Comparison of ENCODE assay signal across 12 cellular contexts in the genomic region with DNA sequence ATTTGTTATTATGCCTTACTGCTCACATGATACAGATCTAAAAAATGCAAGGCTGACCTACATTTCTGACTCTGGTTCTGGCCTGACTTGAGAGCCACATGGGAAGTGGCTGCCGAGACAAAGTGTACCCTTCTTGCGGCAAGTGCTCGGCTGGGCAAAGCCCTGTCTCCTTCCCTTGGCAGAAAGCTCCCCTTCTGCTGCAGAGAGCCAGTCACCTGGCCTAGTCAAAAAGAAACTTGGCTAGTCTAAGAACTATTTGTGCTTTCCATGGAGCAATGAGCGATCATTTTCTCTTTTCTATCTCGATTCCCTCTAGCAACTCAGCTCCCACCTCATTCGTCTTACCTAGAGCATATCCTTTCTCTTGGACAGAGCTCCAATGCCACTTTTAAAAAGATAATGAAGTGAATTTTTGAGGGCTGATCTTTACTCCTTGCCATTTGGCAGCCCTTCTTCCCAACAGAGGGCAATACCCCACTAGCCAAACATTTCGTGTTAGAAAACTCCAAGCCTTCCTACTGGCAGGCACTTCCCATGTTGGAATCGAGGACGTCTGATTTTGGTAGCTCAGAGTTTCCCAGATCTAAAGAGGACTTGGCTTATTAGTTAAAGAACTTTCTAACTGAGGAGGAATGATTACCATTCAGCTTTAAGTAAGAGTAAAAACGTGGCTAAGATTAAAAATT.
DNase-seq lines count a peak whose midpoint lies in the region; ATAC-seq and TF ChIP-seq lines count a peak whose summit lies in the region.
"Had no signal": no experiment of that assay in that cellular context is flagged by ENCODE, and none has a peak within 500 bp of the region (broad histone marks: within the 10 kb centered on the region; RNA-seq: fewer than 3 reads in every experiment).

No MANE protein-coding gene starts in this region.

- H3K4me3 ChIP-seq in MG63 (peak overlapping the region; percentile 23; the same call in 1 of the 2 replicates), BE2C (ENCODE audit: low read depth, low read length) (no peak overlapping the region)

- ATAC-seq in left lobe of liver, result peak; percentile 92
- no peak for ATAC-seq in HG03342 (IDR thresholded peaks at IDR 0.05; ENCODE audit: unreplicated experiment)
- no peak for ATAC-seq in HG02678 (IDR thresholded peaks at IDR 0.05; ENCODE audit: unreplicated experiment)
- ATAC-seq: activated T-helper 17 cell treated with anti-CD3 and anti-CD28 coated beads, Interleukin-2, amount 50 U/mL, for 72 hours had no signal

- H3K27me3 ChIP-seq in MG63 (no peaks in the 10 kb centered on the region), BE2C (no peaks in the 10 kb centered on the region; the same call in 1 of the 2 replicates)

- no peaks in the 10 kb centered on the region for H3K4me1 ChIP-seq in BE2C

- DNase-seq in MG63 (no peak), cerebellum (ENCODE audit: low spot score) (peak; percentile 16), left lobe of liver (ENCODE audit: low spot score) (peak; percentile 55), superior temporal gyrus (ENCODE audit: extremely low spot score) (peak; percentile 62), BE2C (no peak)
- no peak for DNase-seq in activated CD4-positive, alpha-beta T cell treated with anti-CD3 and anti-CD28 coated beads for 48 hours
- DNase-seq: mammary epithelial cell, NCI-H2029, SHP77 treated with DMSO at 0.1 percent for 48 hours had no signal

- H3K9me3 ChIP-seq in MG63 (no peaks in the 10 kb centered on the region), BE2C (no peaks in the 10 kb centered on the region)

- H3K36me3 ChIP-seq in MG63 (no peaks in the 10 kb centered on the region), BE2C (no peaks in the 10 kb centered on the region)

- TF ChIP-seq CTCF in BE2C (IDR thresholded peaks at IDR 0.05; ENCODE audit: low read depth, low read length), result no peak

Comparison
In these comparisons a context has a peak if more than half of its experiments do, and no peak if none do; other contexts are left out.
1. DNase-seq: peak in cerebellum (single experiment), left lobe of liver (single experiment) and superior temporal gyrus (single experiment); none in MG63 (single experiment), BE2C (single experiment) and activated CD4-positive, alpha-beta T cell treated with anti-CD3 and anti-CD28 coated beads for 48 hours (single experiment).